ENCODE assay signal across 15 cellular contexts in genomic region chr14:74592476-74593191, GRCh38. TPM values are rescaled to one million over a fixed set of nuclear protein-coding genes. Genes with fewer than 3 reads are reported as not detected.
A peak's percentile ranks its signal among the peaks of the same experiment; 100 is the strongest.
DNase-seq lines count a peak whose midpoint lies in the region; ATAC-seq and TF ChIP-seq lines count a peak whose summit lies in the region.
"Had no signal": no experiment of that assay in that cellular context is flagged by ENCODE, and none has a peak within 500 bp of the region (broad histone marks: within the 10 kb centered on the region; RNA-seq: fewer than 3 reads in every experiment).

No MANE protein-coding gene starts in this region.

- in situ Hi-C loops in GM23248 (cut with MboI) = no loop called here

- peaks cover 10% of the 10 kb centered on the region for H3K79me1 ChIP-seq in mesenchymal stem cell (replicated peaks; ENCODE audit: low read length, poor library complexity, severe bottlenecking)

- no peak overlapping the region for H2BK5ac ChIP-seq in mesenchymal stem cell (ENCODE audit: low read depth, low read length, poor library complexity, severe bottlenecking)

- peak overlapping the region; percentile 65 for H2BK120ac ChIP-seq in mesenchymal stem cell (ENCODE audit: low read depth, low read length)

- 95 to 97% methylated on average over 13 of the region's 13 CpGs for WGBS in GM23248 (ENCODE audit: low coverage in 1 of 2, low lambda C conversion rate in 2 of 2, missing lambda C conversion rate in 2 of 2), 2 experiments
- WGBS in esophagus muscularis mucosa = 97% methylated on average over 11 of the region's 13 CpGs
- WGBS in mesenchymal stem cell = 95% methylated on average over 13 of the region's 13 CpGs
- WGBS in suprapubic skin = 95% methylated on average over 13 of the region's 13 CpGs

- no peak overlapping the region for H4K91ac ChIP-seq in mesenchymal stem cell (ENCODE audit: low read length)

- no peak overlapping the region for H3K9ac ChIP-seq in GM23248
- peak overlapping the region; percentile 52 for H3K9ac ChIP-seq in mesenchymal stem cell (ENCODE audit: low read length)

- peaks cover 94% of the 10 kb centered on the region for H3K79me2 ChIP-seq in GM23248 (ENCODE audit: insufficient read depth)

- H3K9me3 ChIP-seq in GM23248 (ENCODE audit: low read depth) (no peaks in the 10 kb centered on the region), esophagus muscularis mucosa (no peaks in the 10 kb centered on the region), mesenchymal stem cell (ENCODE audit: control insufficient read depth, low read length) (no peaks in the 10 kb centered on the region), suprapubic skin (no peaks in the 10 kb centered on the region)
- H3K9me3 ChIP-seq: SJCRH30 had no signal

- TF ChIP-seq CTCF in esophagus muscularis mucosa (IDR thresholded peaks at IDR 0.05) = no peak
- TF ChIP-seq CTCF in suprapubic skin (IDR thresholded peaks at IDR 0.05) = no peak

- H2BK15ac ChIP-seq in mesenchymal stem cell (ENCODE audit: low read depth, poor library complexity, severe bottlenecking) = peak overlapping the region; percentile 12

- peak overlapping the region; percentile 30 for H4K8ac ChIP-seq in mesenchymal stem cell (ENCODE audit: low read length)

- H4K20me1 ChIP-seq in GM23248 (ENCODE audit: insufficient read depth) = no peaks in the 10 kb centered on the region

- H3K4me1 ChIP-seq in GM23248 (ENCODE audit: insufficient read depth) (peaks cover 60% of the 10 kb centered on the region), esophagus muscularis mucosa (peaks cover 62 to 65% (median 65%) of the 10 kb centered on the region in 4 donors), mesenchymal stem cell (ENCODE audit: control insufficient read depth, insufficient read depth, low read depth, low read length) (peaks cover 31% of the 10 kb centered on the region), suprapubic skin (peaks cover 79% of the 10 kb centered on the region)

- H3K27me3 ChIP-seq in GM23248 (replicated peaks; ENCODE audit: insufficient read depth) = no peaks in the 10 kb centered on the region
- H3K27me3 ChIP-seq in esophagus muscularis mucosa = no peaks in the 10 kb centered on the region
- no peaks in the 10 kb centered on the region for H3K27me3 ChIP-seq in mesenchymal stem cell (ENCODE audit: control insufficient read depth in 1 of 2, insufficient read depth in 1 of 2, low read length in 2 of 2)
- no peaks in the 10 kb centered on the region for H3K27me3 ChIP-seq in suprapubic skin
- H3K27me3 ChIP-seq: SJCRH30 had no signal

- H3F3A ChIP-seq in GM23248 (ENCODE audit: insufficient read depth) = peaks cover 37% of the 10 kb centered on the region

- H3K14ac ChIP-seq in mesenchymal stem cell (ENCODE audit: low read length in 2 of 2) = no peak overlapping the region

- H3K27ac ChIP-seq in GM23248 (peak overlapping the region; percentile 33; the same call in 1 of the 2 replicates), esophagus muscularis mucosa (replicated peaks in 1 of 4) (peak overlapping the region; percentile 58 to 80 (median 74)), mesenchymal stem cell (ENCODE audit: low read length, poor library complexity, severe bottlenecking) (peak overlapping the region; percentile 7), suprapubic skin (peak overlapping the region; percentile 46)
- H3K27ac ChIP-seq: C4-2B, SJCRH30 had no signal

- H2AFZ ChIP-seq in GM23248 (no peak overlapping the region), mesenchymal stem cell (ENCODE audit: low read depth, low read length) (no peak overlapping the region)

- H3K4ac ChIP-seq in mesenchymal stem cell (ENCODE audit: low read depth in 1 of 2, low read length in 2 of 2) = no peak overlapping the region

- ATAC-seq in HG03520 (IDR thresholded peaks at IDR 0.05; ENCODE audit: unreplicated experiment) = no peak
- ATAC-seq: activated CD4-positive, CD25-positive, alpha-beta regulatory T cell treated with anti-CD3 and anti-CD28 coated beads, Interleukin-2, amount 50 U/mL, for 24 hours had no signal

- peak overlapping the region in 1 of 2 experiments; percentile 28 for H2BK12ac ChIP-seq in mesenchymal stem cell (ENCODE audit: low read length in 2 of 2)

- peak overlapping the region; percentile 76 for H2AK5ac ChIP-seq in mesenchymal stem cell (ENCODE audit: low read length, severe bottlenecking)

- H3K9me2 ChIP-seq in GM23248 (ENCODE audit: insufficient read depth) = no peaks in the 10 kb centered on the region

- H3K4me3 ChIP-seq in GM23248 = no peak overlapping the region
- H3K4me3 ChIP-seq in esophagus muscularis mucosa = no peak overlapping the region
- H3K4me3 ChIP-seq in mesenchymal stem cell (ENCODE audit: insufficient read depth in 1 of 2, low read depth in 1 of 2, low read length in 2 of 2) = no peak overlapping the region
- no peak overlapping the region for H3K4me3 ChIP-seq in suprapubic skin
- H3K4me3 ChIP-seq: SJCRH30 had no signal

- peak overlapping the region in 1 of 2 experiments; percentile 19 for H3K18ac ChIP-seq in mesenchymal stem cell (ENCODE audit: low read depth in 1 of 2, low read length in 2 of 2)

- DNase-seq in GM23248 = no peak
- DNase-seq in esophagus muscularis mucosa (ENCODE audit: extremely low spot score) = no peak
- DNase-seq in mesenchymal stem cell = no peak
- no peak for DNase-seq in suprapubic skin (ENCODE audit: low spot score in 2 of 2)
- no peak for DNase-seq in ecto neural progenitor cell (ENCODE audit: low spot score)
- no peak for DNase-seq in NCI-H1694 treated with DMSO at 0.1 percent for 48 hours (lab: John Stamatoyannopoulos, UW)
- DNase-seq in ureter (ENCODE audit: low spot score) = no peak
- DNase-seq: GF-D8, islet precursor cell, NCI-H1048, NCI-H69, SJCRH30 had no signal

- TF ChIP-seq EP300 in esophagus muscularis mucosa (IDR thresholded peaks at IDR 0.05) (no peak), suprapubic skin (IDR thresholded peaks at IDR 0.05) (no peak)

- H3K4me2 ChIP-seq in GM23248 (ENCODE audit: unreplicated experiment) (peak overlapping the region; percentile 13), mesenchymal stem cell (ENCODE audit: low read length, poor library complexity, severe bottlenecking) (no peak overlapping the region)

- no peaks in the 10 kb centered on the region for H3K36me3 ChIP-seq in GM23248 (ENCODE audit: low read depth)
- H3K36me3 ChIP-seq in esophagus muscularis mucosa = no peaks in the 10 kb centered on the region
- H3K36me3 ChIP-seq in mesenchymal stem cell (ENCODE audit: control insufficient read depth in 1 of 2, insufficient read depth in 2 of 2, low read depth in 1 of 2, low read length in 2 of 2) = peaks cover 8 to 45% of the 10 kb centered on the region in 2 experiments
- no peaks in the 10 kb centered on the region for H3K36me3 ChIP-seq in suprapubic skin
- H3K36me3 ChIP-seq: SJCRH30 had no signal

- H3K23ac ChIP-seq in mesenchymal stem cell (ENCODE audit: low read length in 2 of 2) = no peak overlapping the region

- TF ChIP-seq POLR2A in esophagus muscularis mucosa (IDR thresholded peaks at IDR 0.05; ENCODE audit: low read depth) = no peak
- no peak for TF ChIP-seq POLR2A in suprapubic skin (IDR thresholded peaks at IDR 0.05)

- intact Hi-C loops in esophagus muscularis mucosa (cut with DNase I) = no loop called here

RNA-seq across cellular contexts. Expression of gene LTBP2, which starts 19.4 kb away (rescaled TPM):
- total RNA-seq in GM23248 (2014; rRNA removed; shearing (Covaris generic)) = 441 and 456 TPM in 2 replicates
- polyA plus RNA-seq in GM23248 (2016; fragmentation: Nextera tagmentation; extraction: Ambion mirVana) = 73.5 and 73.7 TPM in 2 replicates
- 100 to 1,000 TPM in 2 of 4 donors, 10 to 100 TPM in 2; 62.0 to 151 (median 109) TPM for total RNA-seq in esophagus muscularis mucosa
- polyA plus RNA-seq in mesenchymal stem cell (2013, experiment 1 of 2) = 16.6 TPM
- polyA plus RNA-seq in mesenchymal stem cell (2013, experiment 2 of 2) = 16.0 TPM
- total RNA-seq in suprapubic skin = 10 to 100 TPM; 19.6 to 36.0 (median 26.2) TPM
- 6.8 TPM for total RNA-seq in ureter

Comparison
In these comparisons a context has a peak if more than half of its experiments do, and no peak if none do; other contexts are left out.
1. H3K27ac ChIP-seq: peak in every context shown above with its lines; median percentile 74 in esophagus muscularis mucosa; 46 in suprapubic skin; 33 in GM23248; 7 in mesenchymal stem cell.